Comparison of ENCODE assay signal across 9 cellular contexts in the genomic region with DNA sequence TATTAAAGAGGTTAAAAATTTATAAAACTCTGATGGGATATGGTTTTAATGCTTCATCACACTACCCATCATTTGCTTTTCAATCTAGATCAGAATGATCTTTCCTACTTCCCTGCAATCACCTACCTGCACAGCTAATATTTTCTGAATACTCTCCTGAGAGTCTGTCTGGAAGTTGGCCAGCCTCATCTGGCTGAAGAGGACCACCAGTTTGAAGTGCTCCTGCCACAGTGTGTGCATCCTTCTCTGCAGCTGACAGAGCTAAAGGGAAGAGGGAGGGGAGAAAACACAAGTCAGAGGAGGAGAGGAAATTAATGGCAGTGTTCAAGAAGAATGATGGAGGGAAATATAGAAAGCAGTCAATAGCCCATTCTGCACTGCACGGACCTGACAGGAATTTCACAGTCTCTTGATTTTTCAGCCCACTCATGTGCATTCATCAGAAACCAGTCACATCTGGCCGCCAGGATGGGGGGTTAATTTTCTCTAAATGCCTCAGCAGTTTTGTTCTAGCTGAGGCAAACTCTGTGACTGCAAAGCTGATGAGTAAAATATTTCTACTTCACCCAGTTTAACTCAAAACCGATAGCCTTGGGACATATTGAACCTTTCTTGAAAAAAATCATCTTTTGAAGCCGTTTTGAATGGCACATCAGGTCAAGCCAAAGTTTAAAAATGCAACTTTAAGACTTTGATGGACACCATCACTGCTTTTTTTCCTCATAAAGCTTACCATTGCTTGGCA.
A peak's percentile ranks its signal among the peaks of the same experiment; 100 is the strongest.
DNase-seq lines count a peak whose midpoint lies in the region; ATAC-seq and TF ChIP-seq lines count a peak whose summit lies in the region.
"Had no signal": no experiment of that assay in that cellular context is flagged by ENCODE, and none has a peak within 500 bp of the region (broad histone marks: within the 10 kb centered on the region; RNA-seq: fewer than 3 reads in every experiment).

No MANE protein-coding gene starts in this region.

- no peaks in the 10 kb centered on the region for H3F3A ChIP-seq in GM23248 (ENCODE audit: insufficient read depth)

- in situ Hi-C loops in GM23248 (cut with MboI), result no loop called here

- H4K20me1 ChIP-seq in OCI-LY3 (ENCODE audit: insufficient read depth, low read length) (no peaks in the 10 kb centered on the region), GM23248 (ENCODE audit: insufficient read depth) (no peaks in the 10 kb centered on the region)

- H3K4me2 ChIP-seq in OCI-LY3 (ENCODE audit: low read length) (peak overlapping the region; percentile 31), GM23248 (ENCODE audit: unreplicated experiment) (no peak overlapping the region)

- no peak for TF ChIP-seq CTCF in OCI-LY3 (IDR thresholded peaks at IDR 0.05; ENCODE audit: low read depth, low read length)

- H3K9me2 ChIP-seq in GM23248 (ENCODE audit: insufficient read depth), result no peaks in the 10 kb centered on the region

- DNase-seq in DMS153 (lab: John Stamatoyannopoulos, UW) (peak; percentile 50), left cardiac atrium (no peak), cortex of kidney (lab: John Stamatoyannopoulos, UW) (no peak), GM23248 (no peak)
- no peak for DNase-seq in activated naive CD4-positive, alpha-beta T cell treated with Interleukin-2 at 50 U/mL for 16 hours
- DNase-seq: small intestine had no signal

- H3K27ac ChIP-seq in OCI-LY3 (ENCODE audit: low read length) (no peak overlapping the region), GM23248 (no peak overlapping the region)

- H3K27me3 ChIP-seq in OCI-LY3 (ENCODE audit: low read depth, low read length), result no peaks in the 10 kb centered on the region
- no peaks in the 10 kb centered on the region for H3K27me3 ChIP-seq in GM23248 (replicated peaks; ENCODE audit: insufficient read depth)

- no peak overlapping the region for H3K4me3 ChIP-seq in OCI-LY3 (ENCODE audit: low read length)
- no peak overlapping the region for H3K4me3 ChIP-seq in GM23248

- H3K9ac ChIP-seq in OCI-LY3 (ENCODE audit: low read length), result no peak overlapping the region
- H3K9ac ChIP-seq in GM23248, result no peak overlapping the region

- peak overlapping the region; percentile 24 for H2AFZ ChIP-seq in OCI-LY3 (ENCODE audit: low read depth, low read length)
- H2AFZ ChIP-seq in GM23248, result no peak overlapping the region

- H3K4me1 ChIP-seq in OCI-LY3 (ENCODE audit: low read length) (peaks cover 10% of the 10 kb centered on the region), GM23248 (ENCODE audit: insufficient read depth) (no peaks in the 10 kb centered on the region)

- intact Hi-C loops in left cardiac atrium (cut with DNase I), result no loop called here

- no peaks in the 10 kb centered on the region for H3K9me3 ChIP-seq in OCI-LY3 (ENCODE audit: insufficient read depth, low read length)
- H3K9me3 ChIP-seq in GM23248 (ENCODE audit: low read depth), result no peaks in the 10 kb centered on the region

- WGBS in GM23248 (ENCODE audit: low coverage in 1 of 2, low lambda C conversion rate in 2 of 2, missing lambda C conversion rate in 2 of 2), 2 experiments, result 0 to 1% methylated on average over 4 of the region's 4 CpGs

- no peaks in the 10 kb centered on the region for H3K36me3 ChIP-seq in OCI-LY3 (replicated peaks; ENCODE audit: low read depth, low read length)
- H3K36me3 ChIP-seq in GM23248 (ENCODE audit: low read depth), result no peaks in the 10 kb centered on the region

- no peaks in the 10 kb centered on the region for H3K79me2 ChIP-seq in OCI-LY3 (ENCODE audit: low read length)
- H3K79me2 ChIP-seq in GM23248 (ENCODE audit: insufficient read depth), result no peaks in the 10 kb centered on the region

- ATAC-seq in GM19463 (IDR thresholded peaks at IDR 0.05; ENCODE audit: unreplicated experiment), result peak; percentile 93
- peak; percentile 85 for ATAC-seq in HG03159 (IDR thresholded peaks at IDR 0.05; ENCODE audit: unreplicated experiment)
- no peak for ATAC-seq in left cardiac atrium

Comparison
In these comparisons a context has a peak if more than half of its experiments do, and no peak if none do; other contexts are left out.
1. ATAC-seq: peak in GM19463 (single experiment) and HG03159 (single experiment); none in left cardiac atrium (0 of 2).